Comparison of ENCODE assay signal across 28 cellular contexts in genomic region chr4:41622816-41623215, GRCh38.
DNase-seq lines count a peak whose midpoint lies in the region; ATAC-seq and TF ChIP-seq lines count a peak whose summit lies in the region.
"Had no signal": no experiment of that assay in that cellular context is flagged by ENCODE, and none has a peak within 500 bp of the region (broad histone marks: within the 10 kb centered on the region; RNA-seq: fewer than 3 reads in every experiment).

No MANE protein-coding gene starts in this region.

- no peaks in the 10 kb centered on the region for H3K9me3 Mint-ChIP-seq in endothelial cell (ENCODE audit: unreplicated experiment)
- no peaks in the 10 kb centered on the region for H3K9me3 Mint-ChIP-seq in nephron progenitor cell
- H3K9me3 Mint-ChIP-seq: stimulated activated naive B cell treated with anti-CD40 and anti-IgM and Interleukin-4, amounts not matched to agents 10 μg/mL and 1 μg/mL and 100 μg/mL, for 72 hours; WTC11 had no signal

- H3K36me3 Mint-ChIP-seq in endothelial cell (ENCODE audit: low read depth, unreplicated experiment) = peaks cover 45% of the 10 kb centered on the region
- H3K36me3 Mint-ChIP-seq in nephron progenitor cell (ENCODE audit: low read depth) = peaks cover 22% of the 10 kb centered on the region
- H3K36me3 Mint-ChIP-seq: activated naive CD8-positive, alpha-beta T cell; CD4-positive, alpha-beta memory T cell; stimulated activated naive B cell treated with anti-CD40 and anti-IgM and Interleukin-4, amounts not matched to agents 10 μg/mL and 1 μg/mL and 100 μg/mL, for 72 hours; WTC11 had no signal

- peak; percentile 37 for ATAC-seq in Right ventricle myocardium superior (ENCODE audit: poor library complexity)
- ATAC-seq in GM21723 (IDR thresholded peaks at IDR 0.05; ENCODE audit: unreplicated experiment) = no peak
- no peak for ATAC-seq in HG02885 (IDR thresholded peaks at IDR 0.05; ENCODE audit: poor library complexity, unreplicated experiment)
- ATAC-seq: gastroesophageal sphincter; K562; stimulated activated naive B cell treated with anti-CD40 and anti-IgM and Interleukin-4, amounts not matched to agents 10 μg/mL and 1 μg/mL and 100 μg/mL, for 72 hours; WTC11 had no signal

- peaks cover 19% of the 10 kb centered on the region for H3K27me3 Mint-ChIP-seq in endothelial cell (ENCODE audit: unreplicated experiment)
- H3K27me3 Mint-ChIP-seq in nephron progenitor cell (ENCODE audit: low read depth, poor library complexity) = peaks cover 7% of the 10 kb centered on the region
- H3K27me3 Mint-ChIP-seq: stimulated activated naive B cell treated with anti-CD40 and anti-IgM and Interleukin-4, amounts not matched to agents 10 μg/mL and 1 μg/mL and 100 μg/mL, for 72 hours had no signal

- no peak for TF ChIP-seq CTCF in endothelial cell (IDR thresholded peaks at IDR 0.05; ENCODE audit: unreplicated experiment)
- TF ChIP-seq CTCF in nephron progenitor cell (IDR thresholded peaks at IDR 0.05) = no peak

- DNase-seq in Right ventricle myocardium superior = no peak
- DNase-seq in cardiac septum (ENCODE audit: low spot score) = no peak
- no peak for DNase-seq in endothelial cell (ENCODE audit: low spot score)
- DNase-seq in nucleus accumbens (lab: John Stamatoyannopoulos, UW) = peak in 43 of 56 donors; percentile 3 to 77 (median 40)
- no peak for DNase-seq in HuH-7.5 (ENCODE audit: low spot score)
- no peak for DNase-seq in nephron progenitor cell
- DNase-seq: activated CD4-positive, alpha-beta T cell treated with anti-CD3 and anti-CD28 coated beads, Interleukin-2, amount 50 U/mL, for 4 hours; brain microvascular endothelial cell; CD4-positive, alpha-beta memory T cell; DMS 273 treated with DMSO at 0.1 percent for 48 hours; esophagus squamous epithelium; kidney glomerular epithelial cell; mammary epithelial cell; NCI-H1417; NCI-H2107; NK-92 treated with Interleukin-12 subunit alpha and Interleukin-12 subunit beta, amount 100 ng/mL, for 24 hours; PC-9; SHP77 treated with DMSO at 0.1 percent for 48 hours; stimulated activated CD4-positive, alpha-beta T cell treated with anti-CD3 and anti-CD28 coated beads, Interleukin-4, amount 100 ng/mL, for 1 hour; stimulated activated naive B cell treated with anti-CD40 and anti-IgM and Interleukin-4, amounts not matched to agents 10 μg/mL and 1 μg/mL and 100 μg/mL, for 72 hours; T1000; thyroid gland had no signal

- no peak overlapping the region for H3K27ac Mint-ChIP-seq in endothelial cell (ENCODE audit: unreplicated experiment)
- H3K27ac Mint-ChIP-seq in nephron progenitor cell = no peak overlapping the region
- H3K27ac Mint-ChIP-seq: activated naive CD8-positive, alpha-beta T cell; CD4-positive, alpha-beta memory T cell; stimulated activated naive B cell treated with anti-CD40 and anti-IgM and Interleukin-4, amounts not matched to agents 10 μg/mL and 1 μg/mL and 100 μg/mL, for 72 hours; WTC11 had no signal

- H3K4me3 Mint-ChIP-seq in endothelial cell (ENCODE audit: unreplicated experiment) (peak overlapping the region; percentile 43), nephron progenitor cell (no peak overlapping the region)
- H3K4me3 Mint-ChIP-seq: activated naive CD8-positive, alpha-beta T cell; CD4-positive, alpha-beta memory T cell; stimulated activated naive B cell treated with anti-CD40 and anti-IgM and Interleukin-4, amounts not matched to agents 10 μg/mL and 1 μg/mL and 100 μg/mL, for 72 hours; WTC11 had no signal

- intact Hi-C loops in Right ventricle myocardium superior (cut with DNase I) (no loop called here), cardiac septum (cut with DNase I) (no loop called here)

- H3K4me1 Mint-ChIP-seq in endothelial cell (ENCODE audit: unreplicated experiment) = peaks cover 50% of the 10 kb centered on the region
- H3K4me1 Mint-ChIP-seq in nephron progenitor cell = peaks cover 60% of the 10 kb centered on the region
- H3K4me1 Mint-ChIP-seq: CD4-positive, alpha-beta memory T cell; stimulated activated naive B cell treated with anti-CD40 and anti-IgM and Interleukin-4, amounts not matched to agents 10 μg/mL and 1 μg/mL and 100 μg/mL, for 72 hours had no signal

Comparison
In these comparisons a context has a peak if more than half of its experiments do, and no peak if none do; other contexts are left out.
1. DNase-seq: peak in nucleus accumbens (43 of 56); none in Right ventricle myocardium superior (single experiment), cardiac septum (single experiment), endothelial cell (single experiment), HuH-7.5 (single experiment) and nephron progenitor cell (single experiment).